12 cellular contexts compared by ENCODE assay signal in genomic region chr12:63098851-63099250, GRCh38. TPM values are rescaled to one million over a fixed set of nuclear protein-coding genes. Genes with fewer than 3 reads are reported as not detected.
DNase-seq lines count a peak whose midpoint lies in the region; ATAC-seq and TF ChIP-seq lines count a peak whose summit lies in the region.
"Had no signal": no experiment of that assay in that cellular context is flagged by ENCODE, and none has a peak within 500 bp of the region (broad histone marks: within the 10 kb centered on the region; RNA-seq: fewer than 3 reads in every experiment).

No MANE protein-coding gene starts in this region.

- ATAC-seq in GM21576 (IDR thresholded peaks at IDR 0.05; ENCODE audit: unreplicated experiment) (no peak), GM21381 (IDR thresholded peaks at IDR 0.05; ENCODE audit: unreplicated experiment) (no peak)

- H3K4me3 ChIP-seq in brain microvascular endothelial cell (ENCODE audit: low read depth, low read length) (no peak overlapping the region), osteoblast (ENCODE audit: insufficient read depth, low read length) (no peak overlapping the region)
- H3K4me3 ChIP-seq: suprapubic skin had no signal

- H3K27me3 ChIP-seq in brain microvascular endothelial cell (replicated peaks) (no peaks in the 10 kb centered on the region), osteoblast (ENCODE audit: insufficient read depth, low read length) (peaks cover 12% of the 10 kb centered on the region)
- H3K27me3 ChIP-seq: suprapubic skin had no signal

- no peak overlapping the region for H3K27ac ChIP-seq in brain microvascular endothelial cell
- H3K27ac ChIP-seq in osteoblast (ENCODE audit: low read depth, low read length), result no peak overlapping the region
- H3K27ac ChIP-seq: suprapubic skin had no signal

- no peaks in the 10 kb centered on the region for H3K79me2 ChIP-seq in osteoblast (ENCODE audit: insufficient read depth, low read length)

- no peaks in the 10 kb centered on the region for H4K20me1 ChIP-seq in osteoblast (ENCODE audit: insufficient read depth, low read length)

- H3K9me3 ChIP-seq in osteoblast (ENCODE audit: low read depth, low read length), result no peaks in the 10 kb centered on the region
- H3K9me3 ChIP-seq: suprapubic skin had no signal

- no peak overlapping the region for H3K4me2 ChIP-seq in osteoblast (ENCODE audit: insufficient read depth, low read length)

- no peak overlapping the region for H2AFZ ChIP-seq in osteoblast (ENCODE audit: low read length)

- no peaks in the 10 kb centered on the region for H3K4me1 ChIP-seq in osteoblast (ENCODE audit: insufficient read depth, low read length)
- H3K4me1 ChIP-seq: suprapubic skin had no signal

- H3K36me3 ChIP-seq in brain microvascular endothelial cell (replicated peaks) (no peaks in the 10 kb centered on the region), osteoblast (ENCODE audit: insufficient read depth, low read length) (no peaks in the 10 kb centered on the region)
- H3K36me3 ChIP-seq: suprapubic skin had no signal

- in situ Hi-C loops in brain microvascular endothelial cell (cut with HindIII; ENCODE audit: low pct_ligation_motif_present, low sequenced_read_pairs), result no loop called here

- TF ChIP-seq CTCF in brain microvascular endothelial cell (IDR thresholded peaks at IDR 0.05; ENCODE audit: low read depth, low read length, missing control alignments) (peak; percentile 48), osteoblast (IDR thresholded peaks at IDR 0.05; ENCODE audit: extremely low read depth, low read depth, low read length) (peak; percentile 26)

- DNase-seq in NCI-H2107 treated with DMSO at 0.1 percent for 48 hours (lab: John Stamatoyannopoulos, UW; ENCODE audit: unreplicated experiment), result peak; percentile 38
- DNase-seq in NCI-H2107 (lab: John Stamatoyannopoulos, UW), result no peak
- peak; percentile 47 for DNase-seq in NCI-H146 (lab: John Stamatoyannopoulos, UW)
- DNase-seq in brain microvascular endothelial cell, result peak; percentile 5
- peak; percentile 35 for DNase-seq in osteoblast (ENCODE audit: insufficient read length, low spot score, missing footprints)
- DNase-seq in activated T-cell treated with anti-CD3 and anti-CD28 coated beads, Interleukin-2, amount 50 U/mL, for 48 hours, result no peak
- DNase-seq: activated T-cell treated with anti-CD3 and anti-CD28 coated beads, Interleukin-2, amount 50 U/mL, for 24 hours; T1000 had no signal

RNA-seq across cellular contexts. Expression of gene AVPR1A, which starts 52.1 kb away (rescaled TPM):
- total RNA-seq in osteoblast, result not detected in 2 replicates
- total RNA-seq: bronchial epithelial cell had no signal

Comparison
In these comparisons a context has a peak if more than half of its experiments do, and no peak if none do; other contexts are left out.
1. DNase-seq: peak in NCI-H2107 treated with DMSO at 0.1 percent for 48 hours (single experiment), NCI-H146 (single experiment), brain microvascular endothelial cell (single experiment) and osteoblast (single experiment); none in NCI-H2107 (single experiment) and activated T-cell treated with anti-CD3 and anti-CD28 coated beads, Interleukin-2, amount 50 U/mL, for 48 hours (0 of 2).